12 cellular contexts compared by ENCODE assay signal in genomic region chr13:39777021-39777420, GRCh38.
A peak's percentile ranks its signal among the peaks of the same experiment; 100 is the strongest.
DNase-seq lines count a peak whose midpoint lies in the region; ATAC-seq and TF ChIP-seq lines count a peak whose summit lies in the region.
"Had no signal": no experiment of that assay in that cellular context is flagged by ENCODE, and none has a peak within 500 bp of the region (broad histone marks: within the 10 kb centered on the region; RNA-seq: fewer than 3 reads in every experiment).

No MANE protein-coding gene starts in this region.

- H2AK5ac ChIP-seq in mesenchymal stem cell (ENCODE audit: low read length, severe bottlenecking): peak overlapping the region; percentile 98

- H3K4me2 ChIP-seq in mesenchymal stem cell (ENCODE audit: low read length, poor library complexity, severe bottlenecking) (no peak overlapping the region), MM.1S (ENCODE audit: low read depth, low read length) (no peak overlapping the region)

- no peaks in the 10 kb centered on the region for H3F3A ChIP-seq in MM.1S (ENCODE audit: insufficient read depth, low read length)

- peak overlapping the region in 1 of 2 experiments; percentile 74 for H3K14ac ChIP-seq in mesenchymal stem cell (ENCODE audit: low read length in 2 of 2)

- intact Hi-C loops in CD4-positive, alpha-beta T cell (cut with DNase I, micrococcal nuclease): loop anchor here (2.0 to 10.0 kb wide), 3 partner anchors 165 to 906 kb away; no protein-coding TSS in a partner anchor

- peak overlapping the region; percentile 22 for H3K27ac Mint-ChIP-seq in T-helper 2 cell treated with Interferon-gamma antibody and Interleukin-4, amounts not matched to agents 5 μg/mL and 100 μg/mL, for 36 hours
- H3K27ac Mint-ChIP-seq in CD4-positive, alpha-beta T cell: peak overlapping the region; percentile 15
- H3K27ac Mint-ChIP-seq in T-helper 17 cell: peak overlapping the region; percentile 72
- H3K27ac Mint-ChIP-seq: dendritic cell treated with granulocyte-macrophage colony-stimulating factor and Interleukin-4, amounts not matched to agents 40 ng/mL and 50 ng/mL, for 4 days had no signal

- peak overlapping the region; percentile 64 for H4K8ac ChIP-seq in mesenchymal stem cell (ENCODE audit: low read length)

- H3K4ac ChIP-seq in mesenchymal stem cell (ENCODE audit: low read depth in 1 of 2, low read length in 2 of 2): no peak overlapping the region

- no peak overlapping the region for H2BK5ac ChIP-seq in mesenchymal stem cell (ENCODE audit: low read depth, low read length, poor library complexity, severe bottlenecking)

- DNase-seq in T-helper 2 cell treated with Interferon-gamma antibody and Interleukin-4, amounts not matched to agents 5 μg/mL and 100 μg/mL, for 36 hours (ENCODE audit: low spot score): no peak
- DNase-seq in T-helper 2 cell (no peak), T-helper 17 cell (no peak), mesenchymal stem cell (peak; percentile 26), dedifferentiated amniotic fluid mesenchymal stem cell (ENCODE audit: extremely low spot score) (no peak), MM.1S (no peak), amniotic stem cell (lab: John Stamatoyannopoulos, UW) (no peak)
- no peak for DNase-seq in CD4-positive, alpha-beta T cell
- DNase-seq: esophagus squamous epithelium, heart right ventricle, upper lobe of left lung had no signal

- no peaks in the 10 kb centered on the region for H3K27me3 ChIP-seq in CD4-positive, alpha-beta T cell (ENCODE audit: control insufficient read depth, insufficient read depth, low read length)
- H3K27me3 ChIP-seq in mesenchymal stem cell (ENCODE audit: control insufficient read depth in 1 of 2, insufficient read depth in 1 of 2, low read length in 2 of 2): no peaks in the 10 kb centered on the region
- no peaks in the 10 kb centered on the region for H3K27me3 ChIP-seq in MM.1S (replicated peaks; ENCODE audit: insufficient read depth, low read length)
- H3K27me3 ChIP-seq: esophagus squamous epithelium, heart right ventricle, upper lobe of left lung had no signal

- peak overlapping the region; percentile 54 to 75 for H3K18ac ChIP-seq in mesenchymal stem cell (ENCODE audit: low read depth in 1 of 2, low read length in 2 of 2)

- H4K20me1 ChIP-seq in MM.1S (ENCODE audit: insufficient read depth, low read length): no peaks in the 10 kb centered on the region

- H3K4me3 ChIP-seq in mesenchymal stem cell (ENCODE audit: insufficient read depth in 1 of 2, low read depth in 1 of 2, low read length in 2 of 2): no peak overlapping the region
- no peak overlapping the region for H3K4me3 ChIP-seq in MM.1S (ENCODE audit: low read length)
- H3K4me3 ChIP-seq: esophagus squamous epithelium, heart right ventricle, upper lobe of left lung had no signal

- peak overlapping the region in 1 of 2 experiments; percentile 37 for H2BK12ac ChIP-seq in mesenchymal stem cell (ENCODE audit: low read length in 2 of 2)

- POLR2A ChIA-PET in CD4-positive, alpha-beta T cell (lab: Charles Lee): no interaction called here

- no peaks in the 10 kb centered on the region for H3K27me3 Mint-ChIP-seq in T-helper 2 cell treated with Interferon-gamma antibody and Interleukin-4, amounts not matched to agents 5 μg/mL and 100 μg/mL, for 36 hours (ENCODE audit: low read depth)
- no peaks in the 10 kb centered on the region for H3K27me3 Mint-ChIP-seq in CD4-positive, alpha-beta T cell
- H3K27me3 Mint-ChIP-seq in T-helper 17 cell: no peaks in the 10 kb centered on the region
- H3K27me3 Mint-ChIP-seq: dendritic cell treated with granulocyte-macrophage colony-stimulating factor and Interleukin-4, amounts not matched to agents 40 ng/mL and 50 ng/mL, for 4 days had no signal

- no peaks in the 10 kb centered on the region for H3K36me3 ChIP-seq in mesenchymal stem cell (ENCODE audit: control insufficient read depth in 1 of 2, insufficient read depth in 2 of 2, low read depth in 1 of 2, low read length in 2 of 2)
- H3K36me3 ChIP-seq in MM.1S (replicated peaks; ENCODE audit: insufficient read depth, low read length): no peaks in the 10 kb centered on the region
- H3K36me3 ChIP-seq: esophagus squamous epithelium, heart right ventricle, upper lobe of left lung had no signal

- WGBS in mesenchymal stem cell: 91% methylated on average over 1 of the region's 1 CpG

- TF ChIP-seq CTCF in CD4-positive, alpha-beta T cell (IDR thresholded peaks at IDR 0.05): no peak
- no peak for TF ChIP-seq CTCF in MM.1S (IDR thresholded peaks at IDR 0.05; ENCODE audit: low read length)

- peak overlapping the region; percentile 50 for H4K91ac ChIP-seq in mesenchymal stem cell (ENCODE audit: low read length)

- H3K36me3 Mint-ChIP-seq in T-helper 2 cell treated with Interferon-gamma antibody and Interleukin-4, amounts not matched to agents 5 μg/mL and 100 μg/mL, for 36 hours (ENCODE audit: low read depth): no peaks in the 10 kb centered on the region
- no peaks in the 10 kb centered on the region for H3K36me3 Mint-ChIP-seq in CD4-positive, alpha-beta T cell (ENCODE audit: low read depth)
- H3K36me3 Mint-ChIP-seq in T-helper 17 cell (ENCODE audit: low read depth): no peaks in the 10 kb centered on the region

- H3K79me2 ChIP-seq in MM.1S (ENCODE audit: low read length): no peaks in the 10 kb centered on the region

- H3K4me1 Mint-ChIP-seq in T-helper 2 cell treated with Interferon-gamma antibody and Interleukin-4, amounts not matched to agents 5 μg/mL and 100 μg/mL, for 36 hours (ENCODE audit: low read depth): peaks cover 17% of the 10 kb centered on the region
- H3K4me1 Mint-ChIP-seq in CD4-positive, alpha-beta T cell (ENCODE audit: low read depth): peaks cover 37% of the 10 kb centered on the region
- peaks cover 25% of the 10 kb centered on the region for H3K4me1 Mint-ChIP-seq in T-helper 17 cell

- no peak for ATAC-seq in CD4-positive, alpha-beta T cell (ENCODE audit: poor library complexity)
- no peak for ATAC-seq in T-helper 17 cell

- no peaks in the 10 kb centered on the region for H3K9me3 ChIP-seq in CD4-positive, alpha-beta T cell (ENCODE audit: control insufficient read depth, low read length)
- no peaks in the 10 kb centered on the region for H3K9me3 ChIP-seq in T-helper 17 cell (ENCODE audit: control insufficient read depth, low read length, poor library complexity, severe bottlenecking)
- H3K9me3 ChIP-seq in mesenchymal stem cell (ENCODE audit: control insufficient read depth, low read length): peaks cover 3% of the 10 kb centered on the region
- no peaks in the 10 kb centered on the region for H3K9me3 ChIP-seq in MM.1S (replicated peaks; ENCODE audit: insufficient read depth, low read length)
- H3K9me3 ChIP-seq: esophagus squamous epithelium, upper lobe of left lung had no signal

- no peak overlapping the region for H3K23ac ChIP-seq in mesenchymal stem cell (ENCODE audit: low read length in 2 of 2)

- H3K9ac ChIP-seq in mesenchymal stem cell (ENCODE audit: low read length): no peak overlapping the region
- H3K9ac ChIP-seq in MM.1S (ENCODE audit: low read length): no peak overlapping the region

- H2AFZ ChIP-seq in mesenchymal stem cell (ENCODE audit: low read depth, low read length) (no peak overlapping the region), MM.1S (ENCODE audit: low read length) (no peak overlapping the region)

- H3K9me2 ChIP-seq in MM.1S (replicated peaks; ENCODE audit: insufficient read depth, low read length): no peaks in the 10 kb centered on the region

- H3K4me1 ChIP-seq in mesenchymal stem cell (ENCODE audit: control insufficient read depth, insufficient read depth, low read depth, low read length) (peaks cover 2% of the 10 kb centered on the region), MM.1S (ENCODE audit: low read length) (no peaks in the 10 kb centered on the region)
- H3K4me1 ChIP-seq: upper lobe of left lung had no signal

- H2BK120ac ChIP-seq in mesenchymal stem cell (ENCODE audit: low read depth, low read length): peak overlapping the region; percentile 19

- H3K79me1 ChIP-seq in mesenchymal stem cell (replicated peaks; ENCODE audit: low read length, poor library complexity, severe bottlenecking): no peaks in the 10 kb centered on the region

- no peak overlapping the region for H3K4me3 Mint-ChIP-seq in T-helper 2 cell treated with Interferon-gamma antibody and Interleukin-4, amounts not matched to agents 5 μg/mL and 100 μg/mL, for 36 hours
- H3K4me3 Mint-ChIP-seq in CD4-positive, alpha-beta T cell: no peak overlapping the region
- H3K4me3 Mint-ChIP-seq in T-helper 17 cell: no peak overlapping the region
- H3K4me3 Mint-ChIP-seq: dendritic cell treated with granulocyte-macrophage colony-stimulating factor and Interleukin-4, amounts not matched to agents 40 ng/mL and 50 ng/mL, for 4 days had no signal

- no peak overlapping the region for H3K27ac ChIP-seq in CD4-positive, alpha-beta T cell (ENCODE audit: low read depth, low read length)
- H3K27ac ChIP-seq in mesenchymal stem cell (ENCODE audit: low read length, poor library complexity, severe bottlenecking): peak overlapping the region; percentile 70
- H3K27ac ChIP-seq in MM.1S (ENCODE audit: low read length): no peak overlapping the region
- H3K27ac ChIP-seq: esophagus squamous epithelium, upper lobe of left lung had no signal

- CTCF ChIA-PET in CD4-positive, alpha-beta T cell (lab: Charles Lee): no interaction called here

- no peak overlapping the region for H2BK15ac ChIP-seq in mesenchymal stem cell (ENCODE audit: low read depth, poor library complexity, severe bottlenecking)

- H3K9me3 Mint-ChIP-seq in T-helper 2 cell treated with Interferon-gamma antibody and Interleukin-4, amounts not matched to agents 5 μg/mL and 100 μg/mL, for 36 hours: peaks cover 5% of the 10 kb centered on the region
- no peaks in the 10 kb centered on the region for H3K9me3 Mint-ChIP-seq in CD4-positive, alpha-beta T cell
- H3K9me3 Mint-ChIP-seq: dendritic cell treated with granulocyte-macrophage colony-stimulating factor and Interleukin-4, amounts not matched to agents 40 ng/mL and 50 ng/mL, for 4 days had no signal

Comparison
In these comparisons a context has a peak if more than half of its experiments do, and no peak if none do; other contexts are left out.
1. H3K27ac Mint-ChIP-seq: peak in every context shown above with its lines; median percentile 72 in T-helper 17 cell; 22 in T-helper 2 cell treated with Interferon-gamma antibody and Interleukin-4, amounts not matched to agents 5 μg/mL and 100 μg/mL, for 36 hours; 15 in CD4-positive, alpha-beta T cell.